In the genomic region with DNA sequence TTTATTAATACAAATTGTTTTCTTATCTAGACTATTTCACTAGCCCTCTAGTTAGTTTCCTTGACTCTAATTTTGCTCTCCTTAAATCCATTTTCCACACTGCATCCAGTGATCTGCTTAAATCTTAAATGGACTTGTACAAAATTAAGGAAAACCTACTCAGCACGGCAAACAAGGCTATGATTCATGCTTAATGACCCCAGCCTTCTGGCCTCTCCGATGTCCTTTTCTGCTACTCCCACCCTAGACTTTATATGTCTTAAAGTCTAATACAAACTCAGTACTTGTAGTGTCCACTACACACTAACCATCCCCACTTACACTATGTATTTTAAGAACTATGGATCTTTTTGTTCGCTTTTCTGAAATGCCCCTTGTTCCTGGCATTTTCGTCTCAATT, we compare ENCODE assay signal across 8 cellular contexts. TPM values are rescaled to one million over a fixed set of nuclear protein-coding genes. Genes with fewer than 3 reads are reported as not detected.
A peak's percentile ranks its signal among the peaks of the same experiment; 100 is the strongest.
DNase-seq lines count a peak whose midpoint lies in the region; ATAC-seq, FAIRE-seq and TF ChIP-seq lines count a peak whose summit lies in the region.

No MANE protein-coding gene starts in this region.

- H4K20me1 ChIP-seq in K562 (replicated peaks; ENCODE audit: control insufficient read depth, insufficient read depth, low read length) = peaks cover 4% of the 10 kb centered on the region

- H3K27me3 ChIP-seq in HL-60 (ENCODE audit: insufficient read depth, poor library complexity, severe bottlenecking) (no peaks in the 10 kb centered on the region), K562 (ENCODE audit: control insufficient read depth in 2 of 2, insufficient read depth in 2 of 2, low read length in 2 of 2) (no peaks in the 10 kb centered on the region)

- H3K4me1 Mint-ChIP-seq in mesothelial cell of epicardium = peaks cover 26% of the 10 kb centered on the region

- H3K27ac ChIP-seq in HL-60 (replicated peaks) = no peak overlapping the region
- H3K27ac ChIP-seq in K562 (ENCODE audit: extremely low read depth, low read depth, low read length) = peak overlapping the region; percentile 97

- peak overlapping the region; percentile 100 for H3K27ac Mint-ChIP-seq in mesothelial cell of epicardium

- no peaks in the 10 kb centered on the region for H3K9me3 ChIP-seq in K562 (replicated peaks; ENCODE audit: control insufficient read depth, insufficient read depth, low read depth, low read length)

- H3K27me3 Mint-ChIP-seq in mesothelial cell of epicardium (ENCODE audit: low read depth) = no peaks in the 10 kb centered on the region

- in situ Hi-C loops in K562 (cut with MboI) = no loop called here

- peaks cover 93% of the 10 kb centered on the region for H3K79me2 ChIP-seq in K562 (ENCODE audit: control insufficient read depth, insufficient read depth, low read length)

- H3K36me3 Mint-ChIP-seq in mesothelial cell of epicardium = peaks cover 5% of the 10 kb centered on the region

- no peaks in the 10 kb centered on the region for H3K9me1 ChIP-seq in K562 (ENCODE audit: control insufficient read depth, insufficient read depth, low read length)

- no TSS peak for BruUV-seq in K562 (replicated peaks; lab: Mats Ljungman, UMichigan)

- H3K4me2 ChIP-seq in K562 (ENCODE audit: insufficient read depth, low read length) = peak overlapping the region; percentile 92

- peaks cover 6% of the 10 kb centered on the region for H3K9me3 Mint-ChIP-seq in mesothelial cell of epicardium

- CTCF ChIA-PET in K562 (lab: Yijun Ruan, JAX; ENCODE audit: low intra/inter-chr PET ratio) = no interaction called here

- ATAC-seq in K562 (0 out of 3 replicates have a peak, but pooled peaks have one; percentile 1), GM21619 (IDR thresholded peaks at IDR 0.05; ENCODE audit: unreplicated experiment) (no peak)

- TF ChIP-seq POLR2A in K562 (conservative IDR thresholded peaks at IDR 0.05) = no peak

- H2AFZ ChIP-seq in K562 (ENCODE audit: low read depth, low read length) = 0 out of 2 replicates have a peak overlapping the region, but pooled peaks have one; percentile 8

- WGBS in K562 (ENCODE audit: insufficient coverage, low coverage, missing lambda C conversion rate) = 0% methylated on average over 4 of the region's 4 CpGs

- peak overlapping the region in 1 of 2 experiments; percentile 91; a peak in 2 of 4 replicates for H3K9ac ChIP-seq in K562 (ENCODE audit: insufficient read depth in 1 of 2, low read depth in 2 of 2, low read length in 2 of 2)

- no peak for TF ChIP-seq RAD21 in K562 (CRISPR knock-in tag; conservative IDR thresholded peaks at IDR 0.05 in 1 of 2, IDR thresholded peaks at IDR 0.05 in 1 of 2)

- POLR2A ChIA-PET in K562 (lab: Yijun Ruan, JAX) = interaction anchor here (0.9 to 2.2 kb wide), 3 partner anchors 9 to 99 kb away, joined by 3 to 11 read pairs (median 5); a partner anchor contains a TSS

- no peak for FAIRE-seq in K562 (lab: Jason Lieb, UNC)

- no peak for DNase-seq in AG09309 (ENCODE audit: low read depth)
- DNase-seq in HL-60 (ENCODE audit: low read depth in 1 of 2, low spot score in 1 of 2) = no peak
- DNase-seq in K562 (ENCODE audit: extremely low read depth in 1 of 4, low spot score in 3 of 4) = peak; percentile 8 to 42 (median 16)
- DNase-seq in mesothelial cell of epicardium (ENCODE audit: low spot score in 2 of 2, unreplicated experiment in 2 of 2) = no peak
- DNase-seq in activated CD4-positive, CD25-positive, alpha-beta regulatory T cell treated with anti-CD3 and anti-CD28 coated beads, Interleukin-2, amount 50 U/mL, for 72 hours = no peak
- no peak for DNase-seq in activated CD4-positive, alpha-beta T cell treated with anti-CD3 and anti-CD28 coated beads for 1 hour
- DNase-seq in T-helper 9 cell = no peak

- peak overlapping the region; percentile 93 for H3K4me3 Mint-ChIP-seq in mesothelial cell of epicardium

- H3K4me3 ChIP-seq in AG09309 (ENCODE audit: control insufficient read depth, low read depth, low read length) (peak overlapping the region; percentile 96), HL-60 (replicated peaks; ENCODE audit: insufficient read depth, low read length) (peak overlapping the region; percentile 69), K562 (peak overlapping the region; percentile 70)

- H3K36me3 ChIP-seq in K562 (ENCODE audit: control insufficient read depth, insufficient read depth, low read length) = peaks cover 26% of the 10 kb centered on the region

- peaks cover 5 to 12% of the 10 kb centered on the region in 2 experiments; a peak in 2 of 5 replicates for H3K4me1 ChIP-seq in K562 (replicated peaks in 1 of 2; ENCODE audit: control insufficient read depth in 2 of 2, insufficient read depth in 2 of 2, low read length in 2 of 2)

- TF ChIP-seq EP300 in K562 (IDR thresholded peaks at IDR 0.05; ENCODE audit: low read length) = no peak

- TF ChIP-seq CTCF in AG09309 (IDR thresholded peaks at IDR 0.05; ENCODE audit: control insufficient read depth, insufficient read depth, low read depth, low read length, missing control alignments) (no peak), HL-60 (IDR thresholded peaks at IDR 0.05; ENCODE audit: insufficient read depth, low read length) (no peak), K562 (IDR thresholded peaks at IDR 0.05 in 2 of 3, conservative IDR thresholded peaks at IDR 0.05 in 1 of 3; ENCODE audit: insufficient read depth in 2 of 3, low read depth in 1 of 3, low read length in 3 of 3) (no peak), mesothelial cell of epicardium (IDR thresholded peaks at IDR 0.05; ENCODE audit: unreplicated experiment) (no peak)

- intact Hi-C loops in K562 (cut with micrococcal nuclease) = loop anchor here (5.0 kb wide), 1 partner anchor 169 kb away; a partner anchor contains a TSS

TF ChIP-seq in K562, 482 proteins besides CTCF, POLR2A, EP300 and RAD21 (continues in another document):
- TF ChIP-seq, protein P1, sequence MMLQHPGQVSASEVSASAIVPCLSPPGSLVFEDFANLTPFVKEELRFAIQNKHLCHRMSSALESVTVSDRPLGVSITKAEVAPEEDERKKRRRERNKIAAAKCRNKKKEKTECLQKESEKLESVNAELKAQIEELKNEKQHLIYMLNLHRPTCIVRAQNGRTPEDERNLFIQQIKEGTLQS (IDR thresholded peaks at IDR 0.05) = peak; percentile 25
- TF ChIP-seq, protein P1 (CRISPR knock-in tag; conservative IDR thresholded peaks at IDR 0.05) = no peak
- TF ChIP-seq SMAD3 (CRISPR knock-in tag; conservative IDR thresholded peaks at IDR 0.05) = no peak
- no peak for TF ChIP-seq ATF1 (CRISPR knock-in tag; IDR thresholded peaks at IDR 0.05)
- no peak for TF ChIP-seq ATF1 (tag; IDR thresholded peaks at IDR 0.05)
- TF ChIP-seq POLR2B (IDR thresholded peaks at IDR 0.05; ENCODE audit: low read depth, partially characterized antibody) = no peak
- no peak for TF ChIP-seq RBM22 (IDR thresholded peaks at IDR 0.05; ENCODE audit: low read depth, low read length, poor library complexity, severe bottlenecking)
- no peak for TF ChIP-seq MEIS2 (IDR thresholded peaks at IDR 0.05; ENCODE audit: partially characterized antibody)
- no peak for TF ChIP-seq L3MBTL2 (IDR thresholded peaks at IDR 0.05)
- TF ChIP-seq SMARCA4 (IDR thresholded peaks at IDR 0.05) = 0 out of 2 replicates have a peak, but pooled peaks have one; percentile 15
- TF ChIP-seq TCF3 (CRISPR knock-in tag; IDR thresholded peaks at IDR 0.05) = no peak
- TF ChIP-seq ZNF785 (CRISPR knock-in tag; IDR thresholded peaks at IDR 0.05) = no peak

RNA-seq across cellular contexts. Expression of a gene that starts 2.2 kb away (rescaled TPM):
- total RNA-seq in K562 (2011; cell fraction: chromatin; rRNA removed; ENCODE audit: low replicate concordance) = 40.9 and 83.3 TPM in 2 replicates
- total RNA-seq in K562 (2011; cell fraction: nucleolus; rRNA removed) = 32.5 and 42.5 TPM in 2 replicates
- 60.3 and 83.3 TPM in 2 replicates for total RNA-seq in K562 (2011; cell fraction: nucleoplasm; rRNA removed)
- total RNA-seq in K562 (2014; rRNA removed) (64.2 and 87.1 TPM in 2 replicates), K562 (2014; rRNA removed; fragmentation: Illumina TruSeq; extraction: Trizol) (67.2 and 76.3 TPM in 2 replicates), K562 (2015; rRNA removed; fragmentation: Illumina TruSeq; extraction: Trizol) (75.9 and 83.7 TPM in 2 replicates), K562 (2021) (68.1 and 74.5 TPM in 2 replicates), mesothelial cell of epicardium (41.7 to 43.0 TPM (median 41.8 TPM) in 3 replicates)
- polyA plus RNA-seq in K562 (2011; rRNA removed) (53.5 and 71.3 TPM in 2 replicates), K562 (2014; fragmentation: Illumina TruSeq; extraction: Trizol) (60.9 and 63.5 TPM in 2 replicates), K562 (2014; fragmentation: Nextera tagmentation; extraction: Ambion mirVana) (10 to 100 TPM; 28.7 to 43.9 TPM), K562 (2014; rRNA removed) (70.0 and 71.9 TPM in 2 replicates)
- polyA plus RNA-seq in K562 (2011; cell fraction: cytosol; rRNA removed) = 31.2 and 37.7 TPM in 2 replicates
- polyA plus RNA-seq in K562 (2011; cell fraction: nucleus; rRNA removed) = 22.2 and 24.8 TPM in 2 replicates
- polyA plus RNA-seq in K562 (2012) = 47.8 and 59.5 TPM in 2 replicates
- polyA minus RNA-seq in K562 (2011; rRNA and poly(A)+ RNA removed) = 66.2 and 73.9 TPM in 2 replicates
- 73.0 and 84.8 TPM in 2 replicates for polyA minus RNA-seq in K562 (2011; cell fraction: cytosol; rRNA and poly(A)+ RNA removed)
- 23.7 and 32.3 TPM in 2 replicates for polyA minus RNA-seq in K562 (2011; cell fraction: nucleus; rRNA and poly(A)+ RNA removed)

RNA-seq across cellular contexts. Expression of a gene that starts 2.5 kb away (rescaled TPM):
- 8.1 and 57.0 TPM in 2 replicates for total RNA-seq in K562 (2011; cell fraction: chromatin; rRNA removed; ENCODE audit: low replicate concordance)
- 4.2 and 9.7 TPM in 2 replicates for total RNA-seq in K562 (2011; cell fraction: nucleolus; rRNA removed)
- 9.6 and 14.3 TPM in 2 replicates for total RNA-seq in K562 (2011; cell fraction: nucleoplasm; rRNA removed)
- total RNA-seq in K562 (2014; rRNA removed) (14.7 and 21.6 TPM in 2 replicates), K562 (2014; rRNA removed; fragmentation: Illumina TruSeq; extraction: Trizol) (29.5 and 35.9 TPM in 2 replicates), K562 (2015; rRNA removed; fragmentation: Illumina TruSeq; extraction: Trizol) (29.7 and 34.2 TPM in 2 replicates), K562 (2021) (20.4 TPM in 2 replicates), mesothelial cell of epicardium (7.5 to 9.9 TPM (median 8.2 TPM) in 3 replicates)
- polyA plus RNA-seq in K562 (2011; rRNA removed) (21.1 and 22.2 TPM in 2 replicates), K562 (2014; fragmentation: Illumina TruSeq; extraction: Trizol) (23.4 and 24.3 TPM in 2 replicates), K562 (2014; fragmentation: Nextera tagmentation; extraction: Ambion mirVana) (10 to 100 TPM; 19.5 to 24.6 TPM), K562 (2014; rRNA removed) (20.2 and 24.7 TPM in 2 replicates)
- polyA plus RNA-seq in K562 (2011; cell fraction: cytosol; rRNA removed) = 1.9 and 4.5 TPM in 2 replicates
- polyA plus RNA-seq in K562 (2011; cell fraction: nucleus; rRNA removed) = 15.4 and 24.3 TPM in 2 replicates
- 22.2 and 25.5 TPM in 2 replicates for polyA plus RNA-seq in K562 (2012)
- polyA minus RNA-seq in K562 (2011; rRNA and poly(A)+ RNA removed) = 25.3 and 42.5 TPM in 2 replicates
- polyA minus RNA-seq in K562 (2011; cell fraction: cytosol; rRNA and poly(A)+ RNA removed) = 12.2 and 14.1 TPM in 2 replicates
- 11.0 and 25.7 TPM in 2 replicates for polyA minus RNA-seq in K562 (2011; cell fraction: nucleus; rRNA and poly(A)+ RNA removed)

Comparison
In these comparisons a context has a peak if more than half of its experiments do, and no peak if none do; other contexts are left out.
1. DNase-seq: peak in K562 (4 of 4); none in AG09309 (single experiment), HL-60 (0 of 2), mesothelial cell of epicardium (0 of 2), activated CD4-positive, CD25-positive, alpha-beta regulatory T cell treated with anti-CD3 and anti-CD28 coated beads, Interleukin-2, amount 50 U/mL, for 72 hours (single experiment), activated CD4-positive, alpha-beta T cell treated with anti-CD3 and anti-CD28 coated beads for 1 hour (single experiment) and T-helper 9 cell (single experiment).
2. Peak in every context shown above with its lines, with median percentiles within 50 percentile points of each other: H3K4me3 ChIP-seq.